ENCODE assay signal across 23 cellular contexts in the genomic region with DNA sequence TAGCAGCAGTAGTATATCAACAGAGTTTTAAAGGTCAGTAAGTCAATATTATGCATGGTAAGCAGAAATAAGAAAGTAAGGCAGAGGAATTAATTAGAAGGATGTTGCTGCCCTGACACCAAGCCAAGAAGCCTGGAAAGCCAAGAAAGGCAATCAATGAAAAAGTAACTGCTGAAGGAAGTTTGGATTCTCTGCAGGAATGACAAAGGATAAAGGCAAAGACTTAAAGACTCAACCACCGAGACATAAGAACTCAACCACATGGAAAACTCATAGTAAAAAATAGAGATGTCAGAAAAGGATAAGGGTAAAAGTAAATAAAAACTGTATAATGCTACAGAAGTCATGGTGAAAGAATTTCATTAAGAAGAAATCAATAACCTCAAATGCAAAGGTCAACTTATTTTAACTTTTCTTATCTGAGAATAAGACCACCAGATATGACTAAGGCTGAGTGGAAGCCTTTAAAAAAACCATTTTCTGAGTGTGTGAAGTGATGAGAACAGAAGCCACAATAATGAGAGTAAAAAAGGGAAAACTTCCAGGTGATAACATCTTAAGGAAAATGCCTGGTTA. TPM values are rescaled to one million over a fixed set of nuclear protein-coding genes. Genes with fewer than 3 reads are reported as not detected.
DNase-seq lines count a peak whose midpoint lies in the region; ATAC-seq and TF ChIP-seq lines count a peak whose summit lies in the region.
"Had no signal": no experiment of that assay in that cellular context is flagged by ENCODE, and none has a peak within 500 bp of the region (broad histone marks: within the 10 kb centered on the region; RNA-seq: fewer than 3 reads in every experiment).

No MANE protein-coding gene starts in this region.

- H3K4me3 Mint-ChIP-seq in HFFc6, result peak overlapping the region; percentile 38; the same call in 1 of the 2 replicates
- no peak overlapping the region for H3K4me3 Mint-ChIP-seq in progenitor cell of endocrine pancreas (ENCODE audit: low read depth)
- H3K4me3 Mint-ChIP-seq: IgD-negative memory B cell; T-helper 1 cell treated with Interleukin-12 subunit alpha and Interleukin-12 subunit beta and Interleukin-4 antibody, amounts not matched to agents 30 μg/mL and 1 μg/mL, for 36 hours; type B pancreatic cell had no signal

- H4K20me1 ChIP-seq in fibroblast of lung (ENCODE audit: control insufficient read depth, extremely low read depth, insufficient read depth, low read length), result no peaks in the 10 kb centered on the region

- H3K27ac Mint-ChIP-seq in HFFc6, result peak overlapping the region; percentile 70
- H3K27ac Mint-ChIP-seq in progenitor cell of endocrine pancreas, result peak overlapping the region; percentile 29
- H3K27ac Mint-ChIP-seq: T-helper 1 cell treated with Interleukin-12 subunit alpha and Interleukin-12 subunit beta and Interleukin-4 antibody, amounts not matched to agents 30 μg/mL and 1 μg/mL, for 36 hours; type B pancreatic cell had no signal

- no peak for TF ChIP-seq CTCF in HFFc6 (IDR thresholded peaks at IDR 0.05)
- no peak for TF ChIP-seq CTCF in fibroblast of lung (conservative IDR thresholded peaks at IDR 0.05 in 1 of 2, IDR thresholded peaks at IDR 0.05 in 1 of 2; ENCODE audit: low read depth in 1 of 2, low read length in 2 of 2)
- TF ChIP-seq CTCF in progenitor cell of endocrine pancreas (IDR thresholded peaks at IDR 0.05; ENCODE audit: unreplicated experiment), result no peak
- TF ChIP-seq CTCF in prostate gland (IDR thresholded peaks at IDR 0.05), result no peak

- H3K27me3 Mint-ChIP-seq in HFFc6 (ENCODE audit: insufficient read depth), result no peaks in the 10 kb centered on the region; the same call in 1 of the 2 replicates
- no peaks in the 10 kb centered on the region for H3K27me3 Mint-ChIP-seq in progenitor cell of endocrine pancreas
- H3K27me3 Mint-ChIP-seq: IgD-negative memory B cell, type B pancreatic cell had no signal

- WGBS in prostate gland, result 54% methylated on average over 1 of the region's 1 CpG

- H3K27me3 ChIP-seq in fibroblast of lung (ENCODE audit: control insufficient read depth, insufficient read depth, low read length) (no peaks in the 10 kb centered on the region), prostate gland (replicated peaks; ENCODE audit: insufficient read depth) (no peaks in the 10 kb centered on the region)
- H3K27me3 ChIP-seq: spleen had no signal

- H3K9me3 ChIP-seq in fibroblast of lung (ENCODE audit: control insufficient read depth, insufficient read depth, low read depth, low read length), result no peaks in the 10 kb centered on the region
- H3K9me3 ChIP-seq in prostate gland, result no peaks in the 10 kb centered on the region
- H3K9me3 ChIP-seq: mucosa of descending colon had no signal

- peak; percentile 65 for DNase-seq in HFFc6
- DNase-seq in RPMI7951 (ENCODE audit: low read depth), result peak; percentile 30
- peak; percentile 39 to 90 for DNase-seq in fibroblast of lung (ENCODE audit: low read depth in 2 of 2)
- no peak for DNase-seq in progenitor cell of endocrine pancreas (ENCODE audit: low spot score, unreplicated experiment)
- no peak for DNase-seq in foreskin melanocyte
- DNase-seq in prostate gland (ENCODE audit: low spot score), result no peak
- DNase-seq: activated CD4-positive, alpha-beta T cell treated with anti-CD3 and anti-CD28 coated beads, Interleukin-2, amount 50 U/mL, for 4 hours; activated naive CD4-positive, alpha-beta T cell; DND-41; effector CD8-positive, alpha-beta T cell; HCEC 1CT; left ventricle myocardium inferior; mucosa of descending colon; NCI-H1694 treated with DMSO at 0.1 percent for 48 hours; NCI-H2227 treated with DMSO at 0.1 percent for 48 hours; spleen; stimulated activated CD4-positive, alpha-beta T cell treated with anti-CD3 and anti-CD28 coated beads, Interleukin-4, amount 100 ng/mL, for 4 hours; WERI-Rb-1 had no signal

- H3K4me1 ChIP-seq in fibroblast of lung (ENCODE audit: control insufficient read depth, extremely low read depth, insufficient read depth, low read length) (no peaks in the 10 kb centered on the region), prostate gland (replicated peaks) (no peaks in the 10 kb centered on the region)
- H3K4me1 ChIP-seq: spleen had no signal

- H3K36me3 Mint-ChIP-seq in HFFc6 (ENCODE audit: low read depth) (peaks cover 26% of the 10 kb centered on the region), progenitor cell of endocrine pancreas (ENCODE audit: insufficient read depth) (peaks cover 24% of the 10 kb centered on the region)

- H3K27ac ChIP-seq in fibroblast of lung (ENCODE audit: insufficient read depth, low read length) (no peak overlapping the region), prostate gland (no peak overlapping the region)
- H3K27ac ChIP-seq: left ventricle myocardium inferior, spleen, WERI-Rb-1 had no signal

- no peak for TF ChIP-seq POLR2A in prostate gland (IDR thresholded peaks at IDR 0.05)

- no peak for ATAC-seq in GM21367 (IDR thresholded peaks at IDR 0.05; ENCODE audit: unreplicated experiment)
- ATAC-seq: esophagus mucosa, mucosa of descending colon had no signal

- no peak overlapping the region for H3K4me2 ChIP-seq in fibroblast of lung (ENCODE audit: extremely low read depth, insufficient read depth, low read length)

- H3K4me3 ChIP-seq in fibroblast of lung (replicated peaks in 1 of 4; ENCODE audit: control extremely low read depth in 1 of 4, insufficient read depth in 1 of 4, low read depth in 3 of 4, low read length in 4 of 4) (no peak overlapping the region), prostate gland (no peak overlapping the region)
- H3K4me3 ChIP-seq: left ventricle myocardium inferior, mucosa of descending colon, spleen had no signal

- no peak overlapping the region for H3K9ac ChIP-seq in fibroblast of lung (ENCODE audit: insufficient read depth, low read length)

- no peak overlapping the region for H2AFZ ChIP-seq in fibroblast of lung (ENCODE audit: low read length)

- H3K9me3 Mint-ChIP-seq in HFFc6 (no peaks in the 10 kb centered on the region), progenitor cell of endocrine pancreas (ENCODE audit: low read depth) (peaks cover 12% of the 10 kb centered on the region)
- H3K9me3 Mint-ChIP-seq: type B pancreatic cell had no signal

- H3K4me1 Mint-ChIP-seq in HFFc6 (ENCODE audit: low read depth), result peaks cover 24% of the 10 kb centered on the region
- H3K4me1 Mint-ChIP-seq in progenitor cell of endocrine pancreas (ENCODE audit: low read depth), result peaks cover 15% of the 10 kb centered on the region

- H3K36me3 ChIP-seq in fibroblast of lung (ENCODE audit: control insufficient read depth, insufficient read depth, low read length) (no peaks in the 10 kb centered on the region), prostate gland (no peaks in the 10 kb centered on the region)

- intact Hi-C loops in prostate gland (cut with DNase I), result no loop called here

- H3K79me2 ChIP-seq in fibroblast of lung (ENCODE audit: control insufficient read depth, insufficient read depth, low read length), result no peaks in the 10 kb centered on the region

RNA-seq across cellular contexts. Expression of a gene that starts 55.2 kb away (rescaled TPM):
- 10 to 100 TPM in 3 of 6 experiments, 1 to 10 TPM in 3; 9.4 to 11.1 (median 10.0) TPM for total RNA-seq in HFFc6 (2021; fragmentation: NEBNext Ultra II Directional; extraction: Animal tissue kit (Norgen Biotek cat#: 25700))
- total RNA-seq in RPMI7951 (2014; rRNA removed; shearing (Covaris generic)), result 5.9 and 6.4 TPM in 2 replicates
- 13.9 and 17.0 TPM in 2 replicates for total RNA-seq in fibroblast of lung
- polyA plus RNA-seq in fibroblast of lung, result 8.6 and 8.9 TPM in 2 replicates
- polyA plus RNA-seq in fibroblast of lung (2012), result 8.1 and 8.5 TPM in 2 replicates
- 2.1 and 7.4 TPM in 2 replicates for polyA minus RNA-seq in fibroblast of lung (ENCODE audit: low replicate concordance)
- total RNA-seq in progenitor cell of endocrine pancreas, result 14.1 and 15.0 TPM in 2 replicates
- 10 to 100 TPM in 1 of 2 donors, 1 to 10 TPM in 1; 5.0 to 17.6 TPM for total RNA-seq in prostate gland

Comparison
In these comparisons a context has a peak if more than half of its experiments do, and no peak if none do; other contexts are left out.
1. DNase-seq: peak in HFFc6 (single experiment), RPMI7951 (single experiment) and fibroblast of lung (2 of 2); none in progenitor cell of endocrine pancreas (single experiment), foreskin melanocyte (single experiment) and prostate gland (single experiment).